In genomic region chr20:9884061-9884460, GRCh38 we compare ENCODE assay signal across 14 cellular contexts. TPM values are rescaled to one million over a fixed set of nuclear protein-coding genes. Genes with fewer than 3 reads are reported as not detected.
DNase-seq lines count a peak whose midpoint lies in the region; ATAC-seq, FAIRE-seq and TF ChIP-seq lines count a peak whose summit lies in the region.
"Had no signal": no experiment of that assay in that cellular context is flagged by ENCODE, and none has a peak within 500 bp of the region (broad histone marks: within the 10 kb centered on the region; RNA-seq: fewer than 3 reads in every experiment).

No MANE protein-coding gene starts in this region.

- TF ChIP-seq POLR2A in H54 (IDR thresholded peaks at IDR 0.05; ENCODE audit: low read depth, low read length): no peak

- ATAC-seq in GM21723 (IDR thresholded peaks at IDR 0.05; ENCODE audit: unreplicated experiment): no peak
- ATAC-seq: esophagus mucosa; natural killer cell treated with Interleukin-12 subunit alpha and Interleukin-12 subunit beta and Interleukin-15 and Interleukin-18, amount 100 ng/mL, for 72 hours had no signal

- no peak for FAIRE-seq in H54 (lab: Jason Lieb, UNC)

- TF ChIP-seq CTCF in retinal pigment epithelial cell (conservative IDR thresholded peaks at IDR 0.05; ENCODE audit: low read depth, low read length): peak; percentile 43

- no peak overlapping the region for H3K4me3 ChIP-seq in retinal pigment epithelial cell (ENCODE audit: low read length)
- H3K4me3 ChIP-seq: HAP-1 had no signal

- DNase-seq in NCI-H1105 treated with DMSO at 0.1 percent for 48 hours (lab: John Stamatoyannopoulos, UW) (peak; percentile 18), NCI-H1105 (lab: John Stamatoyannopoulos, UW) (no peak), NCI-H446 treated with DMSO at 0.1 percent for 48 hours (lab: John Stamatoyannopoulos, UW) (peak; percentile 60), cerebellum (ENCODE audit: low spot score) (peak; percentile 47), retinal pigment epithelial cell (ENCODE audit: low read depth) (no peak), H54 (ENCODE audit: insufficient read length, low spot score) (no peak)
- no peak for DNase-seq in activated CD4-positive, CD25-positive, alpha-beta regulatory T cell (lab: John Stamatoyannopoulos, UW)
- DNase-seq: activated T-cell treated with anti-CD3 and anti-CD28 coated beads, Interleukin-2, amount 50 U/mL, for 24 hours; GF-D8 had no signal

RNA-seq across cellular contexts. Expression of gene PAK5, which starts 45.2 kb away (rescaled TPM):
- 27.8 TPM for total RNA-seq in cerebellum
- total RNA-seq: natural killer cell treated with Interleukin-12 subunit alpha and Interleukin-12 subunit beta and Interleukin-15 and Interleukin-18, amount 100 ng/mL, for 72 hours; RPMI7951 had no signal

Comparison
In these comparisons a context has a peak if more than half of its experiments do, and no peak if none do; other contexts are left out.
1. DNase-seq: peak in NCI-H1105 treated with DMSO at 0.1 percent for 48 hours (single experiment), NCI-H446 treated with DMSO at 0.1 percent for 48 hours (single experiment) and cerebellum (single experiment); none in NCI-H1105 (single experiment), retinal pigment epithelial cell (single experiment), activated CD4-positive, CD25-positive, alpha-beta regulatory T cell (0 of 4) and H54 (single experiment).